Comparison of ENCODE assay signal across 1 cellular context in genomic region chr12:27865421-27865820, GRCh38.
TF ChIP-seq lines count a peak whose summit lies in the region.

No MANE protein-coding gene starts in this region.

TF ChIP-seq in SK-N-SH treated with all-trans-retinoic acid at 6 μM for 48 hours, 23 proteins besides CTCF, POLR2A, EP300 and RAD21 (continued from another document):
- TF ChIP-seq, protein P1, sequence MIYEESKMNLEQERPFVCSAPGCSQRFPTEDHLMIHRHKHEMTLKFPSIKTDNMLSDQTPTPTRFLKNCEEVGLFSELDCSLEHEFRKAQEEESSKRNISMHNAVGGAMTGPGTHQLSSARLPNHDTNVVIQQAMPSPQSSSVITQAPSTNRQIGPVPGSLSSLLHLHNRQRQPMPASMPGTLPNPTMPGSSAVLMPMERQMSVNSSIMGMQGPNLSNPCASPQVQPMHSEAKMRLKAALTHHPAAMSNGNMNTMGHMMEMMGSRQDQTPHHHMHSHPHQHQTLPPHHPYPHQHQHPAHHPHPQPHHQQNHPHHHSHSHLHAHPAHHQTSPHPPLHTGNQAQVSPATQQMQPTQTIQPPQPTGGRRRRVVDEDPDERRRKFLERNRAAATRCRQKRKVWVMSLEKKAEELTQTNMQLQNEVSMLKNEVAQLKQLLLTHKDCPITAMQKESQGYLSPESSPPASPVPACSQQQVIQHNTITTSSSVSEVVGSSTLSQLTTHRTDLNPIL (CRISPR knock-in tag; IDR thresholded peaks at IDR 0.05; ENCODE audit: low read depth), result no peak
- no peak for TF ChIP-seq TOX (CRISPR knock-in tag; IDR thresholded peaks at IDR 0.05; ENCODE audit: borderline replicate concordance)
- TF ChIP-seq ISL1 (CRISPR knock-in tag; IDR thresholded peaks at IDR 0.05), result no peak
- no peak for TF ChIP-seq ARNTL (CRISPR knock-in tag; IDR thresholded peaks at IDR 0.05; ENCODE audit: borderline replicate concordance, low read depth)
- TF ChIP-seq, protein P2, sequence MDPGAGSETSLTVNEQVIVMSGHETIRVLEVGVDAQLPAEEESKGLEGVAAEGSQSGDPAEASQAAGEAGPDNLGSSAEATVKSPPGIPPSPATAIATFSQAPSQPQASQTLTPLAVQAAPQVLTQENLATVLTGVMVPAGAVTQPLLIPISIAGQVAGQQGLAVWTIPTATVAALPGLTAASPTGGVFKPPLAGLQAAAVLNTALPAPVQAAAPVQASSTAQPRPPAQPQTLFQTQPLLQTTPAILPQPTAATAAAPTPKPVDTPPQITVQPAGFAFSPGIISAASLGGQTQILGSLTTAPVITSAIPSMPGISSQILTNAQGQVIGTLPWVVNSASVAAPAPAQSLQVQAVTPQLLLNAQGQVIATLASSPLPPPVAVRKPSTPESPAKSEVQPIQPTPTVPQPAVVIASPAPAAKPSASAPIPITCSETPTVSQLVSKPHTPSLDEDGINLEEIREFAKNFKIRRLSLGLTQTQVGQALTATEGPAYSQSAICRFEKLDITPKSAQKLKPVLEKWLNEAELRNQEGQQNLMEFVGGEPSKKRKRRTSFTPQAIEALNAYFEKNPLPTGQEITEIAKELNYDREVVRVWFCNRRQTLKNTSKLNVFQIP (CRISPR knock-in tag; IDR thresholded peaks at IDR 0.05; ENCODE audit: borderline replicate concordance, low read depth), result no peak
- TF ChIP-seq BACH2 (CRISPR knock-in tag; IDR thresholded peaks at IDR 0.05; ENCODE audit: borderline replicate concordance), result no peak
- no peak for TF ChIP-seq CSRNP3 (CRISPR knock-in tag; IDR thresholded peaks at IDR 0.05)
- TF ChIP-seq ZNF70 (CRISPR knock-in tag; IDR thresholded peaks at IDR 0.05), result no peak
